In genomic region chr2:207073791-207074678, GRCh38 we compare ENCODE assay signal across 8 cellular contexts.
DNase-seq lines count a peak whose midpoint lies in the region; ATAC-seq and TF ChIP-seq lines count a peak whose summit lies in the region.

No MANE protein-coding gene starts in this region.

- DNase-seq in EL, result peak; percentile 18
- DNase-seq in activated CD8-positive, alpha-beta memory T cell treated with anti-CD3 and anti-CD28 coated beads for 48 hours (ENCODE audit: low read depth in 2 of 3, low spot score in 2 of 3), result peak in 2 of 3 experiments; percentile 7 to 11
- DNase-seq in heart left ventricle, result peak in 1 of 5 donors; percentile 29
- DNase-seq in stimulated activated CD4-positive, alpha-beta T cell treated with anti-CD3 and anti-CD28 coated beads, Interleukin-2, amount 100 ng/mL, for 24 hours, result peak; percentile 36 to 37
- no peak for DNase-seq in COLO829 (ENCODE audit: low spot score)
- DNase-seq in SW 1271 (lab: John Stamatoyannopoulos, UW), result no peak

- no peak for TF ChIP-seq POLR2A in heart left ventricle (IDR thresholded peaks at IDR 0.05)

- peaks cover 0 to 26% (median 17%) of the 10 kb centered on the region in 9 donors for H3K36me3 ChIP-seq in heart left ventricle

- intact Hi-C loops in heart left ventricle (cut with DNase I), result loop anchor here in 3 of 10 donors (5.0 to 10.0 kb wide), 2 partner anchors 71 to 88 kb away; no protein-coding TSS in a partner anchor

- peaks cover 0 to 41% (median 23%) of the 10 kb centered on the region in 12 donors for H3K4me1 ChIP-seq in heart left ventricle

- H3K27me3 ChIP-seq in heart left ventricle, result no peaks in the 10 kb centered on the region

- WGBS in heart left ventricle, 4 donors, result 33 to 43% (median 35%) methylated on average over 12 of the region's 12 CpGs

- TF ChIP-seq CTCF in heart left ventricle (IDR thresholded peaks at IDR 0.05), result peak in 3 of 12 donors; percentile 6 to 26 (median 23)

- no peaks in the 10 kb centered on the region for H3K9me3 ChIP-seq in heart left ventricle

- H3K27ac ChIP-seq in heart left ventricle, result peak overlapping the region in 11 of 12 donors; percentile 4 to 61 (median 44)

- ATAC-seq in HG03460 (IDR thresholded peaks at IDR 0.05; ENCODE audit: unreplicated experiment), result peak; percentile 53
- ATAC-seq in heart left ventricle, result peak in 3 of 4 donors; percentile 61 to 79 (median 72)
- ATAC-seq in HG02973 (IDR thresholded peaks at IDR 0.05; ENCODE audit: unreplicated experiment), result no peak

- H3K4me3 ChIP-seq in heart left ventricle, result peak overlapping the region in 5 of 12 donors; percentile 3 to 22 (median 4)

Comparison
In these comparisons a context has a peak if more than half of its experiments do, and no peak if none do; other contexts are left out.
1. DNase-seq: peak in EL (single experiment), activated CD8-positive, alpha-beta memory T cell treated with anti-CD3 and anti-CD28 coated beads for 48 hours (2 of 3) and stimulated activated CD4-positive, alpha-beta T cell treated with anti-CD3 and anti-CD28 coated beads, Interleukin-2, amount 100 ng/mL, for 24 hours (2 of 2); none in COLO829 (single experiment) and SW 1271 (0 of 2).